Comparison of ENCODE assay signal across 9 cellular contexts in genomic region chr2:230472619-230473018, GRCh38. TPM values are rescaled to one million over a fixed set of nuclear protein-coding genes. Genes with fewer than 3 reads are reported as not detected.
A peak's percentile ranks its signal among the peaks of the same experiment; 100 is the strongest.
DNase-seq lines count a peak whose midpoint lies in the region; ATAC-seq and TF ChIP-seq lines count a peak whose summit lies in the region.
"Had no signal": no experiment of that assay in that cellular context is flagged by ENCODE, and none has a peak within 500 bp of the region (broad histone marks: within the 10 kb centered on the region; RNA-seq: fewer than 3 reads in every experiment).

No MANE protein-coding gene starts in this region.

- ATAC-seq in CD4-positive, CD25-positive, alpha-beta regulatory T cell (ENCODE audit: low read depth in 2 of 2), result peak; percentile 53 to 64
- ATAC-seq in activated T-cell treated with anti-CD3 and anti-CD28 coated beads, Interleukin-2, amount 50 U/mL, for 72 hours (replicated peaks in 1 of 2), result peak; percentile 98
- ATAC-seq in naive B cell (ENCODE audit: low read depth in 2 of 2) (peak; percentile 9 to 10), GM21423 (IDR thresholded peaks at IDR 0.05; ENCODE audit: unreplicated experiment) (no peak), HG02623 (IDR thresholded peaks at IDR 0.05; ENCODE audit: unreplicated experiment) (no peak)

- H3K4me1 Mint-ChIP-seq in CD4-positive, CD25-positive, alpha-beta regulatory T cell, result peaks cover 42 to 50% (median 46%) of the 10 kb centered on the region in 4 donors
- H3K4me1 Mint-ChIP-seq in activated T-cell treated with anti-CD3 and anti-CD28 coated beads, Interleukin-2, amount 50 U/mL, for 72 hours (ENCODE audit: low read depth), result peaks cover 29% of the 10 kb centered on the region
- H3K4me1 Mint-ChIP-seq in naive B cell, result peaks cover 41 to 59% (median 50%) of the 10 kb centered on the region in 3 donors

- peaks cover 0 to 3% (median 0%) of the 10 kb centered on the region in 7 donors for H3K9me3 Mint-ChIP-seq in CD4-positive, CD25-positive, alpha-beta regulatory T cell
- peaks cover 3 to 8% of the 10 kb centered on the region in 2 donors for H3K9me3 Mint-ChIP-seq in activated T-cell treated with anti-CD3 and anti-CD28 coated beads, Interleukin-2, amount 50 U/mL, for 72 hours
- H3K9me3 Mint-ChIP-seq in naive B cell, result peaks cover 12 to 55% (median 41%) of the 10 kb centered on the region in 7 donors

- H3K27me3 ChIP-seq in CD4-positive, CD25-positive, alpha-beta regulatory T cell (ENCODE audit: control insufficient read depth, insufficient read depth, low read length), result no peaks in the 10 kb centered on the region
- H3K27me3 ChIP-seq in HL-60 (ENCODE audit: insufficient read depth, poor library complexity, severe bottlenecking) (no peaks in the 10 kb centered on the region), sigmoid colon (no peaks in the 10 kb centered on the region)

- H3K4me3 ChIP-seq in CD4-positive, CD25-positive, alpha-beta regulatory T cell (ENCODE audit: low read depth, low read length), result no peak overlapping the region
- H3K4me3 ChIP-seq in HL-60 (replicated peaks; ENCODE audit: insufficient read depth, low read length) (no peak overlapping the region), sigmoid colon (no peak overlapping the region)

- no peaks in the 10 kb centered on the region for H3K27me3 Mint-ChIP-seq in CD4-positive, CD25-positive, alpha-beta regulatory T cell
- no peaks in the 10 kb centered on the region for H3K27me3 Mint-ChIP-seq in activated T-cell treated with anti-CD3 and anti-CD28 coated beads, Interleukin-2, amount 50 U/mL, for 72 hours (ENCODE audit: low read depth)
- no peaks in the 10 kb centered on the region for H3K27me3 Mint-ChIP-seq in naive B cell

- no peak for TF ChIP-seq EP300 in sigmoid colon (IDR thresholded peaks at IDR 0.05)

- no peak for TF ChIP-seq CTCF in HL-60 (IDR thresholded peaks at IDR 0.05; ENCODE audit: insufficient read depth, low read length)
- TF ChIP-seq CTCF in sigmoid colon (IDR thresholded peaks at IDR 0.05), result no peak

- H3K4me1 ChIP-seq in CD4-positive, CD25-positive, alpha-beta regulatory T cell (ENCODE audit: control insufficient read depth, insufficient read depth, low read length, poor library complexity, severe bottlenecking), result peaks cover 22% of the 10 kb centered on the region
- H3K4me1 ChIP-seq in sigmoid colon, result no peaks in the 10 kb centered on the region

- H3K36me3 ChIP-seq in CD4-positive, CD25-positive, alpha-beta regulatory T cell (ENCODE audit: control insufficient read depth, insufficient read depth, low read length), result peaks cover 77% of the 10 kb centered on the region
- H3K36me3 ChIP-seq in sigmoid colon, result peaks cover 0 to 88% (median 14%) of the 10 kb centered on the region in 4 donors

- peak in 1 of 3 donors; percentile 36 for DNase-seq in CD4-positive, CD25-positive, alpha-beta regulatory T cell
- peak in 1 of 2 experiments; percentile 58 for DNase-seq in HL-60 (ENCODE audit: low read depth in 1 of 2, low spot score in 1 of 2)
- peak; percentile 61 to 70 for DNase-seq in activated T-cell treated with anti-CD3 and anti-CD28 coated beads, Interleukin-2, amount 50 U/mL, for 72 hours
- no peak for DNase-seq in naive B cell
- DNase-seq in sigmoid colon, result no peak
- no peak for DNase-seq in NCI-H2081 treated with DMSO at 0.1 percent for 48 hours (lab: John Stamatoyannopoulos, UW)
- DNase-seq: NCI-H2029 treated with DMSO at 0.1 percent for 48 hours had no signal

- peak overlapping the region in 2 of 4 donors; percentile 36 for H3K4me3 Mint-ChIP-seq in CD4-positive, CD25-positive, alpha-beta regulatory T cell
- H3K4me3 Mint-ChIP-seq in activated T-cell treated with anti-CD3 and anti-CD28 coated beads, Interleukin-2, amount 50 U/mL, for 72 hours, result peak overlapping the region; percentile 60 to 70
- H3K4me3 Mint-ChIP-seq in naive B cell, result peak overlapping the region; percentile 1 to 82 (median 73)

- H3K9me3 ChIP-seq in CD4-positive, CD25-positive, alpha-beta regulatory T cell (ENCODE audit: control insufficient read depth in 2 of 2, low read length in 2 of 2), result no peaks in the 10 kb centered on the region
- H3K9me3 ChIP-seq in sigmoid colon, result peaks cover 0 to 5% (median 0%) of the 10 kb centered on the region in 4 donors

- TF ChIP-seq POLR2A in sigmoid colon (IDR thresholded peaks at IDR 0.05), result no peak

- intact Hi-C loops in sigmoid colon (cut with DNase I), result no loop called here

- peaks cover 67% of the 10 kb centered on the region for H3K36me3 Mint-ChIP-seq in CD4-positive, CD25-positive, alpha-beta regulatory T cell
- peaks cover 26 to 39% of the 10 kb centered on the region in 2 donors for H3K36me3 Mint-ChIP-seq in activated T-cell treated with anti-CD3 and anti-CD28 coated beads, Interleukin-2, amount 50 U/mL, for 72 hours (ENCODE audit: insufficient read depth in 2 of 2)
- peaks cover 72 to 74% of the 10 kb centered on the region in 2 donors for H3K36me3 Mint-ChIP-seq in naive B cell

- peak overlapping the region; percentile 18 to 82 (median 65) for H3K27ac Mint-ChIP-seq in CD4-positive, CD25-positive, alpha-beta regulatory T cell
- H3K27ac Mint-ChIP-seq in activated T-cell treated with anti-CD3 and anti-CD28 coated beads, Interleukin-2, amount 50 U/mL, for 72 hours, result peak overlapping the region; percentile 80
- peak overlapping the region; percentile 87 to 95 (median 92) for H3K27ac Mint-ChIP-seq in naive B cell

- peak overlapping the region; percentile 50 for H3K27ac ChIP-seq in CD4-positive, CD25-positive, alpha-beta regulatory T cell (ENCODE audit: insufficient read depth, low read length, poor library complexity, severe bottlenecking)
- H3K27ac ChIP-seq in HL-60 (replicated peaks), result peak overlapping the region; percentile 32; the same call in 1 of the 2 replicates
- no peak overlapping the region for H3K27ac ChIP-seq in sigmoid colon

RNA-seq across cellular contexts. Expression of gene SP100, which starts 56.6 kb away (rescaled TPM):
- 335 TPM for total RNA-seq in CD4-positive, CD25-positive, alpha-beta regulatory T cell
- 100 to 1,000 TPM; 116 to 130 (median 122) TPM for polyA plus RNA-seq in CD4-positive, CD25-positive, alpha-beta regulatory T cell
- total RNA-seq in activated T-cell treated with anti-CD3 and anti-CD28 coated beads, Interleukin-2, amount 50 U/mL, for 72 hours, result 100 to 1,000 TPM; 156 to 217 TPM
- polyA plus RNA-seq in naive B cell (ENCODE audit: low read depth in 6 of 6) (100 to 1,000 TPM; 188 to 428 (median 231) TPM), sigmoid colon (10 to 100 TPM; 50.4 to 91.0 (median 55.9) TPM)
- 100 to 1,000 TPM in 3 of 4 donors, 10 to 100 TPM in 1; 91.2 to 141 (median 113) TPM for total RNA-seq in sigmoid colon

Comparison
In these comparisons a context has a peak if more than half of its experiments do, and no peak if none do; other contexts are left out.
1. ATAC-seq: peak in CD4-positive, CD25-positive, alpha-beta regulatory T cell (2 of 2), activated T-cell treated with anti-CD3 and anti-CD28 coated beads, Interleukin-2, amount 50 U/mL, for 72 hours (2 of 2) and naive B cell (2 of 2); none in GM21423 (single experiment) and HG02623 (single experiment).
2. DNase-seq: peak in activated T-cell treated with anti-CD3 and anti-CD28 coated beads, Interleukin-2, amount 50 U/mL, for 72 hours (2 of 2); none in naive B cell (single experiment), sigmoid colon (single experiment) and NCI-H2081 treated with DMSO at 0.1 percent for 48 hours (single experiment).
3. H3K27ac ChIP-seq: peak in CD4-positive, CD25-positive, alpha-beta regulatory T cell (single experiment) and HL-60 (single experiment); none in sigmoid colon (0 of 4).
4. Peak in every context shown above with its lines, with median percentiles within 50 percentile points of each other: H3K27ac Mint-ChIP-seq.